In genomic region chr4:169314906-169315305, GRCh38 we compare ENCODE assay signal across 8 cellular contexts. TPM values are rescaled to one million over a fixed set of nuclear protein-coding genes. Genes with fewer than 3 reads are reported as not detected.
DNase-seq lines count a peak whose midpoint lies in the region; ATAC-seq lines count a peak whose summit lies in the region.

No MANE protein-coding gene starts in this region.

- H3K4me3 ChIP-seq in skeletal muscle satellite cell (ENCODE audit: low read length): peak overlapping the region; percentile 21

- no peak for ATAC-seq in GM21619 (IDR thresholded peaks at IDR 0.05; ENCODE audit: unreplicated experiment)

- H3K36me3 ChIP-seq in skeletal muscle satellite cell (ENCODE audit: insufficient read depth, low read length): no peaks in the 10 kb centered on the region

- peaks cover 21% of the 10 kb centered on the region for H3K4me1 ChIP-seq in skeletal muscle satellite cell (ENCODE audit: control insufficient read depth, insufficient read depth, low read length)

- DNase-seq in HT-29 (ENCODE audit: low spot score): peak; percentile 84
- peak; percentile 86 for DNase-seq in SHP77 treated with DMSO at 0.1 percent for 48 hours (lab: John Stamatoyannopoulos, UW)
- DNase-seq in head of caudate nucleus: peak in 41 of 42 donors; percentile 29 to 84 (median 60)
- DNase-seq in NK-92 treated with Interleukin-12 subunit alpha and Interleukin-12 subunit beta, amount 100 ng/mL, for 24 hours (lab: John Stamatoyannopoulos, UW): no peak
- no peak for DNase-seq in activated T-cell treated with anti-CD3 and anti-CD28 coated beads for 4 hours
- DNase-seq in activated CD4-positive, alpha-beta T cell treated with anti-CD3 and anti-CD28 coated beads for 4 hours: no peak

- H3K9ac ChIP-seq in skeletal muscle satellite cell (ENCODE audit: low read depth, low read length): peak overlapping the region; percentile 70

- intact Hi-C loops in head of caudate nucleus (cut with DNase I): no loop called here

- peak overlapping the region; percentile 74 for H3K4me2 ChIP-seq in skeletal muscle satellite cell (ENCODE audit: low read length)

- H3K9me3 ChIP-seq in skeletal muscle satellite cell (replicated peaks; ENCODE audit: low read length): no peaks in the 10 kb centered on the region

- H3K27me3 ChIP-seq in skeletal muscle satellite cell (ENCODE audit: control insufficient read depth, insufficient read depth, low read length): no peaks in the 10 kb centered on the region

RNA-seq across cellular contexts. Expression of gene SH3RF1, which starts 44.1 kb away (rescaled TPM):
- 11.1 and 14.6 TPM in 2 replicates for total RNA-seq in HT-29 (2014; rRNA removed; shearing (Covaris generic))
- total RNA-seq in skeletal muscle satellite cell (2012; rRNA removed): 14.7 and 16.6 TPM in 2 replicates

Comparison
In these comparisons a context has a peak if more than half of its experiments do, and no peak if none do; other contexts are left out.
1. DNase-seq: peak in HT-29 (single experiment), SHP77 treated with DMSO at 0.1 percent for 48 hours (single experiment) and head of caudate nucleus (41 of 42); none in NK-92 treated with Interleukin-12 subunit alpha and Interleukin-12 subunit beta, amount 100 ng/mL, for 24 hours (single experiment), activated T-cell treated with anti-CD3 and anti-CD28 coated beads for 4 hours (single experiment) and activated CD4-positive, alpha-beta T cell treated with anti-CD3 and anti-CD28 coated beads for 4 hours (0 of 2).